In the genomic region with DNA sequence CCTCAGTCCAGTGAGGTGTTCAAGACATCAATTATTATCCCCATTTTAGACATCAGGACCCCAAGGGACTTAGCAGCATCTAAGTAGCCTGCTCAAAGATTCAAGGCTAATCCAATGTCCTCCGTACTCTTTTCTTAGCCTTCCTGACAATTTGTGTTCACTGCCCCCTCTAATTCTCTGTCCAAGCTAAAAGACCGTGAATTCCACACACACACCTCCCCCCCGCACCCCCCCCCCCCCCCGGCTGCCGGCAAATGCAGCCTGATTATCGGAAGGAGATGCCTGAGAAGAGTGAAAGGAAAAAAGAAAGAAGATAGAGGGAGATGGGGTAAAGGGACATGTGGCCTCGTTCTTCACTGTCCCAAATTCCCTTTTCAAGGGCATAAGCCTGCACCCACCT, we compare ENCODE assay signal across 18 cellular contexts. TPM values are rescaled to one million over a fixed set of nuclear protein-coding genes. Genes with fewer than 3 reads are reported as not detected.
A peak's percentile ranks its signal among the peaks of the same experiment; 100 is the strongest.
DNase-seq lines count a peak whose midpoint lies in the region; ATAC-seq, FAIRE-seq and TF ChIP-seq lines count a peak whose summit lies in the region.
"Had no signal": no experiment of that assay in that cellular context is flagged by ENCODE, and none has a peak within 500 bp of the region (broad histone marks: within the 10 kb centered on the region; RNA-seq: fewer than 3 reads in every experiment).

No MANE protein-coding gene starts in this region.

- H3K36me3 ChIP-seq in A673 (ENCODE audit: insufficient read depth, low read length, poor library complexity, severe bottlenecking) (no peaks in the 10 kb centered on the region), K562 (ENCODE audit: control insufficient read depth, insufficient read depth, low read length) (no peaks in the 10 kb centered on the region), psoas muscle (ENCODE audit: insufficient read depth in 1 of 2, low read depth in 1 of 2) (no peaks in the 10 kb centered on the region)
- H3K36me3 ChIP-seq: BE2C had no signal

- H4K20me1 ChIP-seq in K562 (replicated peaks; ENCODE audit: control insufficient read depth, insufficient read depth, low read length), result no peaks in the 10 kb centered on the region

- TF ChIP-seq CTCF in A673 (conservative IDR thresholded peaks at IDR 0.05; ENCODE audit: low read depth, low read length) (no peak), D721Med (IDR thresholded peaks at IDR 0.05; ENCODE audit: insufficient read depth, missing control alignments) (no peak), K562 (IDR thresholded peaks at IDR 0.05 in 2 of 3, conservative IDR thresholded peaks at IDR 0.05 in 1 of 3; ENCODE audit: insufficient read depth in 2 of 3, low read depth in 1 of 3, low read length in 3 of 3) (no peak), psoas muscle (IDR thresholded peaks at IDR 0.05) (no peak)

- 18% methylated on average over 5 of the region's 7 CpGs for WGBS in K562 (ENCODE audit: insufficient coverage, low coverage, missing lambda C conversion rate)
- WGBS in psoas muscle, 3 donors, result 9 to 29% (median 24%) methylated on average over 5 to 7 of the region's 7 CpGs

- H2AFZ ChIP-seq in K562 (ENCODE audit: low read depth, low read length), result peak overlapping the region; percentile 86

- H3K9me3 ChIP-seq in A673 (ENCODE audit: low read depth, low read length, poor library complexity, severe bottlenecking) (no peaks in the 10 kb centered on the region), K562 (replicated peaks; ENCODE audit: control insufficient read depth, insufficient read depth, low read depth, low read length) (no peaks in the 10 kb centered on the region), psoas muscle (no peaks in the 10 kb centered on the region)
- H3K9me3 ChIP-seq: BE2C had no signal

- no peaks in the 10 kb centered on the region for H3K9me3 Mint-ChIP-seq in activated naive CD4-positive, alpha-beta T cell treated with anti-CD3 and anti-CD28 coated beads, Interleukin-2, amount 10 ng/mL, durations not matched to agents 7 days and 5 days
- H3K9me3 Mint-ChIP-seq: CD8-positive, alpha-beta T cell had no signal

- H3K4me1 ChIP-seq in A673 (ENCODE audit: insufficient read depth, low read length, poor library complexity, severe bottlenecking) (peaks cover 25% of the 10 kb centered on the region), K562 (replicated peaks in 1 of 2; ENCODE audit: control insufficient read depth in 2 of 2, insufficient read depth in 2 of 2, low read length in 2 of 2) (peaks cover 46 to 61% of the 10 kb centered on the region in 2 experiments), psoas muscle (no peaks in the 10 kb centered on the region)
- H3K4me1 ChIP-seq: BE2C had no signal

- H3K79me2 ChIP-seq in K562 (ENCODE audit: control insufficient read depth, insufficient read depth, low read length), result no peaks in the 10 kb centered on the region

- POLR2A ChIA-PET in A673 (lab: Charles Lee; ENCODE audit: low non-redundant PET) (no interaction called here), K562 (lab: Yijun Ruan, JAX) (interaction anchor here (2.6 kb wide), 1 partner anchor 13 kb away, joined by 12 read pairs; no protein-coding TSS in a partner anchor)

- H3K4me3 ChIP-seq in A673 (ENCODE audit: low read depth, low read length, poor library complexity, severe bottlenecking) (no peak overlapping the region), K562 (no peak overlapping the region), psoas muscle (no peak overlapping the region)

- peak overlapping the region; percentile 12 to 69; a peak in 2 of 4 replicates for H3K9ac ChIP-seq in K562 (ENCODE audit: insufficient read depth in 1 of 2, low read depth in 2 of 2, low read length in 2 of 2)

- no peak overlapping the region for H3K4me3 Mint-ChIP-seq in activated naive CD4-positive, alpha-beta T cell treated with anti-CD3 and anti-CD28 coated beads, Interleukin-2, amount 10 ng/mL, durations not matched to agents 7 days and 5 days
- H3K4me3 Mint-ChIP-seq: CD8-positive, alpha-beta T cell had no signal

- H3K36me3 Mint-ChIP-seq in activated naive CD4-positive, alpha-beta T cell treated with anti-CD3 and anti-CD28 coated beads, Interleukin-2, amount 10 ng/mL, durations not matched to agents 7 days and 5 days, result no peaks in the 10 kb centered on the region
- H3K36me3 Mint-ChIP-seq: CD8-positive, alpha-beta T cell had no signal

- no peak for TF ChIP-seq POLR2A in K562 (conservative IDR thresholded peaks at IDR 0.05)

- H3K27me3 ChIP-seq in A673 (replicated peaks; ENCODE audit: insufficient read depth, low read depth, low read length, poor library complexity) (no peaks in the 10 kb centered on the region), K562 (ENCODE audit: control insufficient read depth in 2 of 2, insufficient read depth in 2 of 2, low read length in 2 of 2) (no peaks in the 10 kb centered on the region), psoas muscle (ENCODE audit: insufficient read depth in 3 of 3, low read length in 2 of 3) (peaks cover 0 to 6% (median 0%) of the 10 kb centered on the region in 3 donors)
- H3K27me3 ChIP-seq: BE2C had no signal

- no peaks in the 10 kb centered on the region for H3K9me1 ChIP-seq in K562 (ENCODE audit: control insufficient read depth, insufficient read depth, low read length)

- in situ Hi-C loops in K562 (cut with MboI), result no loop called here

- peak; percentile 25 for DNase-seq in A673 (ENCODE audit: low spot score)
- no peak for DNase-seq in D721Med (ENCODE audit: insufficient read length, low spot score)
- DNase-seq in K562 (ENCODE audit: extremely low read depth in 1 of 4, low spot score in 3 of 4), result no peak
- no peak for DNase-seq in psoas muscle
- no peak for DNase-seq in activated naive CD4-positive, alpha-beta T cell treated with anti-CD3 and anti-CD28 coated beads, Interleukin-2, amount 10 ng/mL, durations not matched to agents 7 days and 5 days
- DNase-seq: BE2C; CD8-positive, alpha-beta T cell; DMS 273 treated with DMSO at 0.1 percent for 48 hours; GOT3; IMR-90; MV-4-11; NCI-H1417 treated with DMSO at 0.1 percent for 48 hours; NCI-H2081; NCI-H345; SHP77 treated with DMSO at 0.1 percent for 48 hours had no signal

- H3K27me3 Mint-ChIP-seq in activated naive CD4-positive, alpha-beta T cell treated with anti-CD3 and anti-CD28 coated beads, Interleukin-2, amount 10 ng/mL, durations not matched to agents 7 days and 5 days, result peaks cover 34% of the 10 kb centered on the region

- peak; percentile 6 for FAIRE-seq in D721Med (lab: Jason Lieb, UNC)
- FAIRE-seq in K562 (lab: Jason Lieb, UNC), result no peak

- no peaks in the 10 kb centered on the region for H3K4me1 Mint-ChIP-seq in activated naive CD4-positive, alpha-beta T cell treated with anti-CD3 and anti-CD28 coated beads, Interleukin-2, amount 10 ng/mL, durations not matched to agents 7 days and 5 days

- H3K27ac ChIP-seq in A673 (ENCODE audit: low read depth, low read length, poor library complexity, severe bottlenecking) (no peak overlapping the region), K562 (ENCODE audit: extremely low read depth, low read depth, low read length) (peak overlapping the region; percentile 89; the same call in 1 of the 3 replicates), psoas muscle (peak overlapping the region; percentile 60)

- no TSS peak for BruUV-seq in A673 (replicated peaks; lab: Mats Ljungman, UMichigan)
- no TSS peak for BruUV-seq in K562 (replicated peaks; lab: Mats Ljungman, UMichigan)

- intact Hi-C loops in A673 (cut with micrococcal nuclease; ENCODE audit: unreplicated experiment), result no loop called here
- intact Hi-C loops in K562 (cut with micrococcal nuclease), result no loop called here
- intact Hi-C loops in psoas muscle (cut with DNase I), result no loop called here

- peak overlapping the region; percentile 64 for H3K4me2 ChIP-seq in K562 (ENCODE audit: insufficient read depth, low read length)

- TF ChIP-seq RAD21 in K562 (CRISPR knock-in tag; conservative IDR thresholded peaks at IDR 0.05 in 1 of 2, IDR thresholded peaks at IDR 0.05 in 1 of 2), result no peak

- H3K27ac Mint-ChIP-seq in activated naive CD4-positive, alpha-beta T cell treated with anti-CD3 and anti-CD28 coated beads, Interleukin-2, amount 10 ng/mL, durations not matched to agents 7 days and 5 days, result no peak overlapping the region
- H3K27ac Mint-ChIP-seq: CD8-positive, alpha-beta T cell had no signal

- TF ChIP-seq EP300 in K562 (IDR thresholded peaks at IDR 0.05; ENCODE audit: low read length), result no peak

- ATAC-seq in K562 (no peak), psoas muscle (no peak), GM19324 (IDR thresholded peaks at IDR 0.05; ENCODE audit: low FRiP score, unreplicated experiment) (no peak), HG03135 (IDR thresholded peaks at IDR 0.05; ENCODE audit: unreplicated experiment) (no peak)
- ATAC-seq: CD8-positive, alpha-beta T cell; Panc1 had no signal

- CTCF ChIA-PET in A673 (lab: Charles Lee) (interaction anchor here (0.7 kb wide), 1 partner anchor 24 kb away, joined by 3 read pairs; no protein-coding TSS in a partner anchor), K562 (lab: Yijun Ruan, JAX; ENCODE audit: low intra/inter-chr PET ratio) (no interaction called here)
- CTCF ChIA-PET in activated naive CD4-positive, alpha-beta T cell treated with anti-CD3 and anti-CD28 coated beads, Interleukin-2, amount 10 ng/mL, durations not matched to agents 7 days and 5 days (lab: Charles Lee), result no interaction called here

TF ChIP-seq in K562, 482 proteins besides CTCF, POLR2A, EP300 and RAD21 (continues in another document):
- TF ChIP-seq SPI1 (IDR thresholded peaks at IDR 0.05; ENCODE audit: borderline replicate concordance, low read depth, low read length), result 0 out of 2 replicates have a peak, but pooled peaks have one; percentile 16

RNA-seq across cellular contexts. Expression of a gene that starts 58.1 kb away (rescaled TPM):
- total RNA-seq in A673 (2021) (23.6 and 23.8 TPM in 2 replicates), K562 (2014; rRNA removed) (25.7 and 25.8 TPM in 2 replicates), K562 (2014; rRNA removed; fragmentation: Illumina TruSeq; extraction: Trizol) (26.3 and 29.8 TPM in 2 replicates), K562 (2015; rRNA removed; fragmentation: Illumina TruSeq; extraction: Trizol) (33.2 and 33.7 TPM in 2 replicates), K562 (2021) (29.1 and 29.2 TPM in 2 replicates), psoas muscle (10 to 100 TPM in 2 of 4 donors, 1 to 10 TPM in 2; 8.1 to 13.0 (median 9.9) TPM)
- total RNA-seq in K562 (2011; cell fraction: chromatin; rRNA removed; ENCODE audit: low replicate concordance), result 88.0 and 129 TPM in 2 replicates
- total RNA-seq in K562 (2011; cell fraction: nucleolus; rRNA removed), result 64.0 and 66.8 TPM in 2 replicates
- total RNA-seq in K562 (2011; cell fraction: nucleoplasm; rRNA removed), result 80.4 and 113 TPM in 2 replicates
- polyA plus RNA-seq in K562 (2011; rRNA removed) (44.4 and 59.6 TPM in 2 replicates), K562 (2014; fragmentation: Illumina TruSeq; extraction: Trizol) (30.5 and 33.7 TPM in 2 replicates), K562 (2014; fragmentation: Nextera tagmentation; extraction: Ambion mirVana) (10 to 100 TPM; 10.9 to 11.1 TPM), K562 (2014; rRNA removed) (26.7 and 27.7 TPM in 2 replicates), psoas muscle (1 to 10 TPM; 4.0 to 6.4 (median 4.5) TPM)
- 26.6 and 30.8 TPM in 2 replicates for polyA plus RNA-seq in K562 (2011; cell fraction: cytosol; rRNA removed)
- polyA plus RNA-seq in K562 (2011; cell fraction: nucleus; rRNA removed), result 92.1 and 137 TPM in 2 replicates
- polyA plus RNA-seq in K562 (2012), result 24.3 and 28.6 TPM in 2 replicates
- polyA minus RNA-seq in K562 (2011; rRNA and poly(A)+ RNA removed), result 58.5 and 80.6 TPM in 2 replicates
- polyA minus RNA-seq in K562 (2011; cell fraction: cytosol; rRNA and poly(A)+ RNA removed), result 21.7 and 34.5 TPM in 2 replicates
- 64.1 and 102 TPM in 2 replicates for polyA minus RNA-seq in K562 (2011; cell fraction: nucleus; rRNA and poly(A)+ RNA removed)
